Comparison of ENCODE assay signal across 8 cellular contexts in genomic region chr11:46099973-46100335, GRCh38. TPM values are rescaled to one million over a fixed set of nuclear protein-coding genes. Genes with fewer than 3 reads are reported as not detected.
DNase-seq lines count a peak whose midpoint lies in the region; ATAC-seq, FAIRE-seq and TF ChIP-seq lines count a peak whose summit lies in the region.
"Had no signal": no experiment of that assay in that cellular context is flagged by ENCODE, and none has a peak within 500 bp of the region (broad histone marks: within the 10 kb centered on the region; RNA-seq: fewer than 3 reads in every experiment).

No MANE protein-coding gene starts in this region.

- POLR2A ChIA-PET in H1 (lab: Charles Lee; ENCODE audit: partially characterized antibody), result interaction anchor here (0.9 kb wide), 1 partner anchor 54 kb away, joined by 3 read pairs; no protein-coding TSS in a partner anchor

- H3K27me3 ChIP-seq in Loucy (ENCODE audit: insufficient read depth, low read length, poor library complexity, severe bottlenecking) (no peaks in the 10 kb centered on the region), H1 (replicated peaks in 1 of 4; ENCODE audit: control insufficient read depth in 3 of 4, extremely low read depth in 1 of 4, insufficient read depth in 3 of 4, low read length in 3 of 4) (no peaks in the 10 kb centered on the region), gastrocnemius medialis (no peaks in the 10 kb centered on the region)

- H3K79me2 ChIP-seq in Loucy (ENCODE audit: insufficient read depth, low read length) (peaks cover 86% of the 10 kb centered on the region), H1 (ENCODE audit: control insufficient read depth in 1 of 2, insufficient read depth in 2 of 2, low read length in 2 of 2) (peaks cover 3 to 96% of the 10 kb centered on the region in 2 experiments; a peak in 3 of 4 replicates)

- TF ChIP-seq CTCF in Loucy (conservative IDR thresholded peaks at IDR 0.05; ENCODE audit: low read length), result no peak
- no peak for TF ChIP-seq CTCF in H1 (IDR thresholded peaks at IDR 0.05; ENCODE audit: control extremely low read depth in 1 of 3, insufficient read depth in 1 of 3, low read depth in 1 of 3, low read length in 3 of 3)
- no peak for TF ChIP-seq CTCF in gastrocnemius medialis (IDR thresholded peaks at IDR 0.05 in 4 of 5, conservative IDR thresholded peaks at IDR 0.05 in 1 of 5)

- in situ Hi-C loops in gastrocnemius medialis (cut with MboI; ENCODE audit: low sequenced_read_pairs in 4 of 4), result no loop called here

- H2BK20ac ChIP-seq in H1 (ENCODE audit: low read length), result no peak overlapping the region

- no peak overlapping the region for H3K18ac ChIP-seq in H1 (ENCODE audit: extremely low read depth, low read length)

- TF ChIP-seq EP300 in H1 (IDR thresholded peaks at IDR 0.05; ENCODE audit: borderline replicate concordance in 1 of 2, low read depth in 2 of 2, low read length in 2 of 2), result no peak

- no peak overlapping the region for H2BK120ac ChIP-seq in H1 (replicated peaks; ENCODE audit: low read depth, low read length)

- H2BK12ac ChIP-seq in H1 (ENCODE audit: low read depth, low read length), result no peak overlapping the region

- H3K27ac ChIP-seq in H1 (ENCODE audit: low read depth, low read length) (no peak overlapping the region), gastrocnemius medialis (peak overlapping the region; percentile 1 to 50 (median 30))

- no peak overlapping the region for H2BK15ac ChIP-seq in H1 (ENCODE audit: low read length)

- H3K4me2 ChIP-seq in Loucy (ENCODE audit: low read depth, low read length, poor library complexity, severe bottlenecking), result peak overlapping the region; percentile 51
- peak overlapping the region in 1 of 2 experiments; percentile 14; a peak in 1 of 4 replicates for H3K4me2 ChIP-seq in H1 (ENCODE audit: insufficient read depth in 1 of 2, low read depth in 2 of 2, low read length in 2 of 2)

- peaks cover 4% of the 10 kb centered on the region; the same call in 1 of the 2 replicates for H3K79me1 ChIP-seq in H1 (ENCODE audit: low read depth, low read length)

- no peak overlapping the region for H4K91ac ChIP-seq in H1 (replicated peaks; ENCODE audit: insufficient read length, low read length)

- intact Hi-C loops in gastrocnemius medialis (cut with DNase I; ENCODE audit: low total_unique reads), result no loop called here

- TF ChIP-seq RAD21 in H1 (IDR thresholded peaks at IDR 0.05 in 1 of 2, conservative IDR thresholded peaks at IDR 0.05 in 1 of 2; ENCODE audit: low read depth in 2 of 2, low read length in 2 of 2), result no peak

- H3K9me2 ChIP-seq in Loucy (replicated peaks; ENCODE audit: low read depth, low read length), result no peaks in the 10 kb centered on the region

- H3K14ac ChIP-seq in H1 (ENCODE audit: insufficient read length), result no peak overlapping the region

- DNase-seq in H1 (ENCODE audit: low read depth in 1 of 2, low spot score in 2 of 2) (no peak), gastrocnemius medialis (no peak), amygdala (lab: John Stamatoyannopoulos, UW) (no peak), NOMO-1 (lab: John Stamatoyannopoulos, UW; ENCODE audit: unreplicated experiment in 2 of 2) (no peak)
- DNase-seq: stimulated activated naive CD4-positive, alpha-beta T cell treated with Interleukin-2 at 50 U/mL for 16 hours had no signal

- 84% methylated on average over 1 of the region's 1 CpG; no CpG with 5 or more reads in 1 of the 2 experiments for WGBS in H1 (ENCODE audit: extremely low coverage in 1 of 2, insufficient coverage in 1 of 2, insufficient read length in 1 of 2, insufficient replicate concordance in 2 of 2, low coverage in 1 of 2, low lambda C conversion rate in 2 of 2, missing lambda C conversion rate in 1 of 2), 2 experiments

- H3K23me2 ChIP-seq in H1 (ENCODE audit: low read depth, low read length), result no peaks in the 10 kb centered on the region

- CTCF ChIA-PET in H1 (lab: Charles Lee; ENCODE audit: partially characterized antibody), result interaction anchor here (0.8 kb wide), 1 partner anchor 18 kb away, joined by 4 read pairs; no protein-coding TSS in a partner anchor

- ATAC-seq in GM18505 (IDR thresholded peaks at IDR 0.05; ENCODE audit: unreplicated experiment) (peak; percentile 45), gastrocnemius medialis (no peak), GM21737 (IDR thresholded peaks at IDR 0.05; ENCODE audit: unreplicated experiment) (no peak)

- peak overlapping the region; percentile 46 for H3K4me3 ChIP-seq in Loucy (ENCODE audit: low read length, poor library complexity, severe bottlenecking)
- no peak overlapping the region for H3K4me3 ChIP-seq in H1 (ENCODE audit: extremely low read depth in 1 of 4, insufficient read depth in 2 of 4, low read depth in 3 of 4, low read length in 4 of 4)
- peak overlapping the region; percentile 0 to 4 (median 1) for H3K4me3 ChIP-seq in gastrocnemius medialis

- H2AFZ ChIP-seq in Loucy (ENCODE audit: low read length) (no peak overlapping the region), H1 (ENCODE audit: low read length) (no peak overlapping the region)

- H2BK5ac ChIP-seq in H1 (ENCODE audit: low read depth, low read length), result no peak overlapping the region

- H3K9ac ChIP-seq in Loucy (ENCODE audit: low read depth, low read length, poor library complexity, severe bottlenecking) (peak overlapping the region; percentile 54), H1 (replicated peaks in 1 of 4; ENCODE audit: extremely low read depth in 1 of 4, low read depth in 3 of 4, low read length in 3 of 4) (no peak overlapping the region)

- TF ChIP-seq POLR2A in GM18505 (IDR thresholded peaks at IDR 0.05; ENCODE audit: borderline replicate concordance, extremely low read depth, insufficient read depth, insufficient read length) (no peak), H1 (IDR thresholded peaks at IDR 0.05; ENCODE audit: control extremely low read depth in 1 of 2, low read depth in 2 of 2, low read length in 2 of 2) (no peak), gastrocnemius medialis (IDR thresholded peaks at IDR 0.05) (no peak)

- no peaks in the 10 kb centered on the region for H3F3A ChIP-seq in Loucy (ENCODE audit: low read depth)

- no peak overlapping the region for H3K56ac ChIP-seq in H1 (replicated peaks; ENCODE audit: insufficient read length, low read depth, low read length)

- no peaks in the 10 kb centered on the region for H3K36me3 ChIP-seq in Loucy (ENCODE audit: insufficient read depth, low read length)
- no peaks in the 10 kb centered on the region for H3K36me3 ChIP-seq in H1 (ENCODE audit: control insufficient read depth in 2 of 4, insufficient read depth in 4 of 4, low read length in 3 of 4)
- H3K36me3 ChIP-seq in gastrocnemius medialis, result no peaks in the 10 kb centered on the region

- no peak overlapping the region for H4K8ac ChIP-seq in H1 (ENCODE audit: extremely low read depth, insufficient read depth, low read length)

- H3K4me1 ChIP-seq in Loucy (ENCODE audit: insufficient read depth, low read length, poor library complexity, severe bottlenecking) (peaks cover 34% of the 10 kb centered on the region), H1 (replicated peaks in 1 of 4; ENCODE audit: control insufficient read depth in 3 of 4, insufficient read depth in 4 of 4, low read length in 3 of 4) (peaks cover 0 to 4% (median 1%) of the 10 kb centered on the region in 4 experiments; a peak in 3 of 7 replicates), gastrocnemius medialis (peaks cover 44 to 53% of the 10 kb centered on the region in 2 donors)

- no peak for FAIRE-seq in H1 (lab: Jason Lieb, UNC)

- peak overlapping the region; percentile 52 for H4K5ac ChIP-seq in H1 (ENCODE audit: insufficient read length, low read depth, low read length)

- H4K20me1 ChIP-seq in Loucy (ENCODE audit: insufficient read depth, low read length, poor library complexity, severe bottlenecking) (peaks cover 9% of the 10 kb centered on the region), H1 (replicated peaks in 1 of 2; ENCODE audit: control insufficient read depth in 1 of 2, insufficient read depth in 2 of 2, low read length in 2 of 2) (peaks cover 0 to 4% of the 10 kb centered on the region in 2 experiments)

- no peak overlapping the region for H2AK5ac ChIP-seq in H1 (ENCODE audit: low read depth, low read length)

- H3K9me3 ChIP-seq in Loucy (ENCODE audit: insufficient read depth, low read depth, low read length), result no peaks in the 10 kb centered on the region
- no peaks in the 10 kb centered on the region for H3K9me3 ChIP-seq in H1 (ENCODE audit: insufficient read depth in 2 of 2, low read depth in 1 of 2, low read length in 1 of 2)
- no peaks in the 10 kb centered on the region for H3K9me3 ChIP-seq in gastrocnemius medialis

- no peak overlapping the region for H3K4ac ChIP-seq in H1 (replicated peaks; ENCODE audit: insufficient read length, low read depth, low read length)

- no peak overlapping the region for H3K23ac ChIP-seq in H1 (ENCODE audit: insufficient read length)

TF ChIP-seq in H1, 55 proteins besides CTCF, POLR2A, EP300 and RAD21:
- TF ChIP-seq SIX5 (IDR thresholded peaks at IDR 0.05; ENCODE audit: low read depth, low read length) (no peak), PHF8 (conservative IDR thresholded peaks at IDR 0.05; ENCODE audit: low read depth, low read length) (no peak), NANOG (IDR thresholded peaks at IDR 0.05; ENCODE audit: insufficient read depth, low read depth, low read length, poor library complexity, severe bottlenecking) (no peak), KDM5A (IDR thresholded peaks at IDR 0.05; ENCODE audit: low read length) (no peak), RXRA (IDR thresholded peaks at IDR 0.05; ENCODE audit: insufficient read depth, low read depth, low read length) (no peak), TBP (IDR thresholded peaks at IDR 0.05; ENCODE audit: low read depth, low read length) (no peak)
- TF ChIP-seq, protein P1, sequence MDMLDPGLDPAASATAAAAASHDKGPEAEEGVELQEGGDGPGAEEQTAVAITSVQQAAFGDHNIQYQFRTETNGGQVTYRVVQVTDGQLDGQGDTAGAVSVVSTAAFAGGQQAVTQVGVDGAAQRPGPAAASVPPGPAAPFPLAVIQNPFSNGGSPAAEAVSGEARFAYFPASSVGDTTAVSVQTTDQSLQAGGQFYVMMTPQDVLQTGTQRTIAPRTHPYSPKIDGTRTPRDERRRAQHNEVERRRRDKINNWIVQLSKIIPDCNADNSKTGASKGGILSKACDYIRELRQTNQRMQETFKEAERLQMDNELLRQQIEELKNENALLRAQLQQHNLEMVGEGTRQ (IDR thresholded peaks at IDR 0.05; ENCODE audit: low read length), result no peak

RNA-seq across cellular contexts. Expression of gene PHF21A, which starts 21.3 kb away (rescaled TPM):
- total RNA-seq in H1 (2021; fragmentation: NEBNext Ultra II Directional; extraction: Animal tissue kit (Norgen Biotek cat#: 25700)), result 33.2 and 40.3 TPM in 2 replicates
- polyA plus RNA-seq in H1 (2011; rRNA removed), result 16.3 and 17.6 TPM in 2 replicates
- 18.9 TPM for polyA plus RNA-seq in H1 (2011; cell fraction: cytosol; rRNA removed)
- polyA plus RNA-seq in H1 (2011; cell fraction: nucleus; rRNA removed), result 44.4 TPM
- polyA plus RNA-seq in H1 (2012, experiment 1 of 2), result 25.0 to 33.7 TPM (median 30.8 TPM) in 4 replicates
- 5.2 TPM for polyA plus RNA-seq in H1 (2012, experiment 2 of 2)
- 25.7 TPM for polyA plus RNA-seq in H1 (2013, experiment 1 of 2)
- 23.9 TPM for polyA plus RNA-seq in H1 (2013, experiment 2 of 2)
- 18.9 and 24.2 TPM in 2 replicates for polyA minus RNA-seq in H1 (2011; rRNA and poly(A)+ RNA removed)
- 15.0 TPM for polyA minus RNA-seq in H1 (2011; cell fraction: cytosol; rRNA and poly(A)+ RNA removed)
- polyA minus RNA-seq in H1 (2011; cell fraction: nucleus; rRNA and poly(A)+ RNA removed), result 32.8 TPM
- 10 to 100 TPM in 3 of 4 donors, 1 to 10 TPM in 1; 9.8 to 20.2 (median 15.4) TPM for total RNA-seq in gastrocnemius medialis

Comparison
In these comparisons a context has a peak if more than half of its experiments do, and no peak if none do; other contexts are left out.
1. H3K4me3 ChIP-seq: peak in Loucy (single experiment) and gastrocnemius medialis (4 of 4); none in H1 (0 of 4).